ENCODE assay signal across 1 cellular context in genomic region chr20:63311186-63311832, GRCh38.
TF ChIP-seq lines count a peak whose summit lies in the region.

No MANE protein-coding gene starts in this region.

TF ChIP-seq in H1, 55 proteins besides CTCF, POLR2A, EP300 and RAD21:
- TF ChIP-seq SRF (IDR thresholded peaks at IDR 0.05; ENCODE audit: low read depth, low read length) (no peak), RXRA (IDR thresholded peaks at IDR 0.05; ENCODE audit: insufficient read depth, low read depth, low read length) (no peak), SP1 (IDR thresholded peaks at IDR 0.05; ENCODE audit: low read depth, low read length) (no peak), CBX8 (IDR thresholded peaks at IDR 0.05; ENCODE audit: borderline replicate concordance, low read depth, low read length) (no peak), GABPA (IDR thresholded peaks at IDR 0.05; ENCODE audit: borderline replicate concordance, insufficient read depth, low read length) (no peak), SIRT6 (IDR thresholded peaks at IDR 0.05; ENCODE audit: low read length) (no peak), NANOG (IDR thresholded peaks at IDR 0.05; ENCODE audit: insufficient read depth, low read depth, low read length, poor library complexity, severe bottlenecking) (no peak), TEAD4 (IDR thresholded peaks at IDR 0.05; ENCODE audit: low read depth, low read length) (no peak), CHD2 (IDR thresholded peaks at IDR 0.05; ENCODE audit: low read length) (no peak), TCF12 (IDR thresholded peaks at IDR 0.05; ENCODE audit: low read depth, low read length) (no peak), POLR2AphosphoS5 (IDR thresholded peaks at IDR 0.05; ENCODE audit: low read depth, low read length) (no peak), RFX5 (IDR thresholded peaks at IDR 0.05; ENCODE audit: borderline replicate concordance, low read depth, low read length) (no peak), HDAC6 (IDR thresholded peaks at IDR 0.05; ENCODE audit: low read depth, low read length) (no peak), FOSL1 (IDR thresholded peaks at IDR 0.05; ENCODE audit: insufficient read depth, low read depth, low read length) (no peak), BCL11A (IDR thresholded peaks at IDR 0.05; ENCODE audit: low read depth in 2 of 2, low read length in 2 of 2) (no peak)
